Comparison of ENCODE assay signal across 10 cellular contexts in the genomic region with DNA sequence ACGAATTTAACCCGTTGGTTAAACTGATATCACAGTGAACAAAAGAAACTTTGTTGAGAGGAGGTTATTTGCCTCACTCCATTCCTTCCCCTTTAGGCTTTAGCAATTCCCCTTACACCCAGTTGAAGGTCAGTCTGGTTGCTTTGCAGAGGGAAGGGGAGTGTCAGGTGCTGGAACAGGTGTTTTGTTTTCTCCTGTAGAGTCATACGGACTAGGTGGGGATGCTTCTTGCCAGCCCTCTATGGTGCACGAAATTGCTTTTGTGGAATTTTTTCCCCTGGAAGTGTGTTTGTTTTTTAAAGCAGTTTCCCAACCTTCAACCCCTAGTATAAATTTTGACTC. TPM values are rescaled to one million over a fixed set of nuclear protein-coding genes. Genes with fewer than 3 reads are reported as not detected.
A peak's percentile ranks its signal among the peaks of the same experiment; 100 is the strongest.
DNase-seq lines count a peak whose midpoint lies in the region; ATAC-seq and TF ChIP-seq lines count a peak whose summit lies in the region.
"Had no signal": no experiment of that assay in that cellular context is flagged by ENCODE, and none has a peak within 500 bp of the region (broad histone marks: within the 10 kb centered on the region; RNA-seq: fewer than 3 reads in every experiment).

No MANE protein-coding gene starts in this region.

- H3K4me1 ChIP-seq in Peyer's patch: peaks cover 0 to 20% (median 0%) of the 10 kb centered on the region in 4 donors
- H3K4me1 ChIP-seq in osteoblast (ENCODE audit: insufficient read depth, low read length): peaks cover 42% of the 10 kb centered on the region
- no peaks in the 10 kb centered on the region for H3K4me1 ChIP-seq in adrenal gland (replicated peaks in 1 of 2)

- peak overlapping the region; percentile 63 for H3K4me2 ChIP-seq in osteoblast (ENCODE audit: insufficient read depth, low read length)

- H3K36me3 ChIP-seq in Peyer's patch: no peaks in the 10 kb centered on the region
- no peaks in the 10 kb centered on the region for H3K36me3 ChIP-seq in osteoblast (ENCODE audit: insufficient read depth, low read length)
- H3K36me3 ChIP-seq in adrenal gland (replicated peaks in 1 of 2): no peaks in the 10 kb centered on the region

- peak overlapping the region in 2 of 4 donors; percentile 21 to 34 for H3K4me3 ChIP-seq in Peyer's patch
- H3K4me3 ChIP-seq in osteoblast (ENCODE audit: insufficient read depth, low read length): peak overlapping the region; percentile 7
- H3K4me3 ChIP-seq in adrenal gland: no peak overlapping the region

- ATAC-seq in esophagus mucosa: peak; percentile 2

- TF ChIP-seq POLR2A in Peyer's patch (IDR thresholded peaks at IDR 0.05) (peak in 1 of 2 donors; percentile 11), adrenal gland (IDR thresholded peaks at IDR 0.05) (no peak)

- WGBS in adrenal gland, 4 donors: 31 to 71% (median 58%) methylated on average over 4 of the region's 4 CpGs

- H4K20me1 ChIP-seq in osteoblast (ENCODE audit: insufficient read depth, low read length): no peaks in the 10 kb centered on the region

- intact Hi-C loops in adrenal gland (cut with DNase I): no loop called here

- no peak for TF ChIP-seq CTCF in C4-2B (conservative IDR thresholded peaks at IDR 0.05)
- no peak for TF ChIP-seq CTCF in Peyer's patch (IDR thresholded peaks at IDR 0.05)
- TF ChIP-seq CTCF in osteoblast (IDR thresholded peaks at IDR 0.05; ENCODE audit: extremely low read depth, low read depth, low read length): no peak
- TF ChIP-seq CTCF in adrenal gland (IDR thresholded peaks at IDR 0.05): no peak

- peak overlapping the region; percentile 54 for H2AFZ ChIP-seq in osteoblast (ENCODE audit: low read length)

- H3K27me3 ChIP-seq in Peyer's patch (no peaks in the 10 kb centered on the region), osteoblast (ENCODE audit: insufficient read depth, low read length) (peaks cover 4% of the 10 kb centered on the region), adrenal gland (no peaks in the 10 kb centered on the region)

- H3K27ac ChIP-seq in C4-2B: peak overlapping the region; percentile 65
- H3K27ac ChIP-seq in Peyer's patch: peak overlapping the region in 3 of 4 donors; percentile 72 to 84 (median 79)
- H3K27ac ChIP-seq in osteoblast (ENCODE audit: low read depth, low read length): peak overlapping the region; percentile 89
- peak overlapping the region in 1 of 5 donors; percentile 0 for H3K27ac ChIP-seq in adrenal gland

- H3K79me2 ChIP-seq in osteoblast (ENCODE audit: insufficient read depth, low read length): no peaks in the 10 kb centered on the region

- DNase-seq in Peyer's patch: no peak
- no peak for DNase-seq in osteoblast (ENCODE audit: insufficient read length, low spot score, missing footprints)
- no peak for DNase-seq in NCI-H1417 treated with DMSO at 0.1 percent for 48 hours (lab: John Stamatoyannopoulos, UW)
- no peak for DNase-seq in NCI-H1436 (lab: John Stamatoyannopoulos, UW)
- DNase-seq in adrenal gland: no peak
- DNase-seq in activated naive CD4-positive, alpha-beta T cell treated with Interleukin-2 at 50 U/mL for 16 hours: no peak

- H3K9me3 ChIP-seq in Peyer's patch (no peaks in the 10 kb centered on the region), osteoblast (ENCODE audit: low read depth, low read length) (no peaks in the 10 kb centered on the region), adrenal gland (replicated peaks in 1 of 3) (no peaks in the 10 kb centered on the region)

RNA-seq across cellular contexts. Expression of gene DLG3, which starts 33.1 kb away (rescaled TPM):
- 10 to 100 TPM; 33.8 to 58.9 (median 52.8) TPM for total RNA-seq in Peyer's patch
- 36.4 TPM for total RNA-seq in esophagus mucosa
- 7.7 and 8.0 TPM in 2 replicates for total RNA-seq in osteoblast
- 10 to 100 TPM in 4 of 8 donors, 1 to 10 TPM in 4; 6.0 to 33.7 (median 9.7) TPM for total RNA-seq in adrenal gland
- polyA plus RNA-seq in adrenal gland: 1 to 10 TPM; 5.5 to 8.8 (median 5.6) TPM

RNA-seq across cellular contexts. Expression of gene GDPD2, which starts 54.6 kb away (rescaled TPM):
- total RNA-seq in Peyer's patch: 10 to 100 TPM in 3 of 4 donors, not detected in 1; 37.0 to 84.4 (median 78.8) TPM
- 0.96 TPM for total RNA-seq in esophagus mucosa
- not detected in 2 replicates for total RNA-seq in osteoblast
- not detected for total RNA-seq in adrenal gland
- under 1 TPM in 1 of 3 donors, not detected in 2; 0.05 TPM for polyA plus RNA-seq in adrenal gland
- total RNA-seq: pulmonary artery endothelial cell had no signal
- polyA plus RNA-seq: BJ had no signal
